32 cellular contexts compared by ENCODE assay signal in the genomic region with DNA sequence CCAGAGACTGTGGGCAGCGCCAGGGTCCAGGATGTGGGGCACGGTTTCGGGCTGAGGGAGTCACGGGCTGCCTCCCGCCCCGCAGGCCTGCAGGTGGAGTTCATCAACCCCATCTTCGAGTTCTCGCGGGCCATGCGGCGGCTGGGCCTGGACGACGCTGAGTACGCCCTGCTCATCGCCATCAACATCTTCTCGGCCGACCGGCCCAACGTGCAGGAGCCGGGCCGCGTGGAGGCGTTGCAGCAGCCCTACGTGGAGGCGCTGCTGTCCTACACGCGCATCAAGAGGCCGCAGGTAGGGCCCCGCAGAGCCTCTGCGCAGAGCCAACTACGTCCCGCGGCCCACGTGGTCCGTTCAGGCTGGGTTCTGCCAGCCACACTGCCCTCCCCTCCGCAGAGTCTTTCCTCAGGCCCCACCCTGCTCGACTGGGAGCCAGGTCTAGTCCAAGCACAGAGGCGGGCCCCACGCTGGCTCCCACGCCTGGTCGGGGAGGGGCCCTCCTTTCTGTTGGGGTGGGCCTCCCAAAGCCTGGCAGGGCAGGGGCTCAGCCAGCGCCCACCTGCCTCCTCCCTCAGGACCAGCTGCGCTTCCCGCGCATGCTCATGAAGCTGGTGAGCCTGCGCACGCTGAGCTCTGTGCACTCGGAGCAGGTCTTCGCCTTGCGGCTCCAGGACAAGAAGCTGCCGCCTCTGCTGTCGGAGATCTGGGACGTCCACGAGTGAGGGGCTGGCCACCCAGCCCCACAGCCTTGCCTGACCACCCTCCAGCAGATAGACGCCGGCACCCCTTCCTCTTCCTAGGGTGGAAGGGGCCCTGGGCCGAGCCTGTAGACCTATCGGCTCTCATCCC. TPM values are rescaled to one million over a fixed set of nuclear protein-coding genes. Genes with fewer than 3 reads are reported as not detected.
"Had no signal": no experiment of that assay in that cellular context is flagged by ENCODE, and none has a peak within 500 bp of the region (broad histone marks: within the 10 kb centered on the region; RNA-seq: fewer than 3 reads in every experiment).

No MANE protein-coding gene starts in this region.

- ATAC-seq: activated CD4-positive, alpha-beta T cell treated with anti-CD3 and anti-CD28 coated beads for 36 hours; esophagus mucosa; left colon; naive thymus-derived CD4-positive, alpha-beta T cell; right lobe of liver; T-cell had no signal

- H3K9me3 ChIP-seq: ascending aorta, right lobe of liver, tibial nerve had no signal

- H3K4me3 ChIP-seq: ascending aorta, right lobe of liver, tibial nerve had no signal

- DNase-seq: activated B cell treated with CpG ODN at 0.5 μM for 24 hours; activated CD4-positive, alpha-beta T cell treated with anti-CD3 and anti-CD28 coated beads for 36 hours; activated CD4-positive, alpha-beta T cell treated with anti-CD3 and anti-CD28 coated beads, Interleukin-2, amount 50 U/mL, for 48 hours; activated CD8-positive, alpha-beta memory T cell treated with anti-CD3 and anti-CD28 coated beads, Interleukin-2, amount 50 U/mL, for 4 hours; activated gamma-delta T cell; activated naive CD4-positive, alpha-beta T cell treated with anti-CD3 and anti-CD28 coated beads, Interleukin-2, amount 10 ng/mL, durations not matched to agents 7 days and 5 days; activated naive CD8-positive, alpha-beta T cell treated with anti-CD3 and anti-CD28 coated beads, Interleukin-2, amount 10 ng/mL, durations not matched to agents 7 days and 5 days; activated T-cell treated with anti-CD3 and anti-CD28 coated beads, Interleukin-2, amount 50 U/mL, for 24 hours; foreskin fibroblast; hippocampal formation; kidney; left colon; midbrain; stimulated activated CD4-positive, alpha-beta T cell treated with anti-CD3 and anti-CD28 coated beads, Interleukin-2, amount 100 ng/mL, for 48 hours; stimulated activated naive CD4-positive, alpha-beta T cell treated with Interleukin-2 at 50 U/mL for 16 hours had no signal

- H3K4me3 Mint-ChIP-seq: activated B cell treated with CpG ODN at 0.5 μM for 24 hours; T-helper 2 cell treated with Interferon-gamma antibody and Interleukin-4, amounts not matched to agents 5 μg/mL and 100 μg/mL, for 36 hours had no signal

- H3K27me3 ChIP-seq: ascending aorta, right lobe of liver, tibial nerve had no signal

- H3K27ac Mint-ChIP-seq: progenitor cell of endocrine pancreas had no signal

- H3K27ac ChIP-seq: right lobe of liver had no signal

- FAIRE-seq: kidney, urothelium cell line had no signal

- H3K9me3 Mint-ChIP-seq: activated B cell treated with CpG ODN at 0.5 μM for 24 hours; activated naive CD4-positive, alpha-beta T cell treated with anti-CD3 and anti-CD28 coated beads, Interleukin-2, amount 10 ng/mL, durations not matched to agents 7 days and 5 days; activated naive CD8-positive, alpha-beta T cell treated with anti-CD3 and anti-CD28 coated beads, Interleukin-2, amount 10 ng/mL, durations not matched to agents 7 days and 5 days; activated T-cell treated with anti-CD3 and anti-CD28 coated beads, Interleukin-2, amount 50 U/mL, for 24 hours; immature natural killer cell; memory B cell; T-cell; T-helper 2 cell treated with Interferon-gamma antibody and Interleukin-4, amounts not matched to agents 5 μg/mL and 100 μg/mL, for 36 hours had no signal

- H3K27me3 Mint-ChIP-seq: activated B cell treated with CpG ODN at 0.5 μM for 24 hours; activated CD4-positive, alpha-beta T cell treated with anti-CD3 and anti-CD28 coated beads for 36 hours; activated naive CD4-positive, alpha-beta T cell treated with anti-CD3 and anti-CD28 coated beads, Interleukin-2, amount 10 ng/mL, durations not matched to agents 7 days and 5 days; activated naive CD8-positive, alpha-beta T cell treated with anti-CD3 and anti-CD28 coated beads, Interleukin-2, amount 10 ng/mL, durations not matched to agents 7 days and 5 days; activated T-cell treated with anti-CD3 and anti-CD28 coated beads, Interleukin-2, amount 50 U/mL, for 24 hours; memory B cell; naive thymus-derived CD4-positive, alpha-beta T cell; progenitor cell of endocrine pancreas; T-cell had no signal

RNA-seq across cellular contexts. Expression of a gene that starts 16.7 kb away (rescaled TPM):
- total RNA-seq: skeletal muscle tissue had no signal

RNA-seq across cellular contexts. Expression of a gene that starts 36.6 kb away (rescaled TPM):
- total RNA-seq: ascending aorta, cardiac septum, lower leg skin, osteocyte, renal cortical epithelial cell, temporal lobe had no signal

RNA-seq across cellular contexts. Expression of a gene that starts 50.6 kb away (rescaled TPM):
- total RNA-seq: ascending aorta, cardiac septum, osteocyte had no signal
- polyA plus RNA-seq: immature natural killer cell; naive thymus-derived CD4-positive, alpha-beta T cell had no signal
